ENCODE assay signal across 8 cellular contexts in genomic region chr16:566475-567361, GRCh38. TPM values are rescaled to one million over a fixed set of nuclear protein-coding genes. Genes with fewer than 3 reads are reported as not detected.
A peak's percentile ranks its signal among the peaks of the same experiment; 100 is the strongest.
DNase-seq lines count a peak whose midpoint lies in the region; ATAC-seq and TF ChIP-seq lines count a peak whose summit lies in the region.

TSS of gene NHLRC4 (plus strand) at chr16:567005. CDS start at chr16:568048, 1,043 bp downstream.

- no peaks in the 10 kb centered on the region for H3K9me2 ChIP-seq in Karpas-422 (replicated peaks; ENCODE audit: insufficient read depth, low read length)

- peak within 1 kb of the TSS; percentile 69 for H3K9ac ChIP-seq in Karpas-422 (ENCODE audit: low read length)

- H3K27ac ChIP-seq in Karpas-422 (ENCODE audit: low read length), result peak within 1 kb of the TSS; percentile 69

- no peaks in the 10 kb centered on the region for H4K20me1 ChIP-seq in Karpas-422 (ENCODE audit: insufficient read depth, low read depth, low read length)

- DNase-seq in activated gamma-delta T cell treated with Interleukin-2 at 50 U/mL for 16 hours, result peak; percentile 53
- no peak for DNase-seq in activated gamma-delta T cell (lab: John Stamatoyannopoulos, UW)
- DNase-seq in Karpas-422, result peak; percentile 92
- peak; percentile 21 for DNase-seq in effector CD4-positive, alpha-beta T cell
- peak; percentile 72 to 81 (median 73) for DNase-seq in mucosa of descending colon
- DNase-seq in ureter (ENCODE audit: low spot score), result peak; percentile 82

- TF ChIP-seq CTCF in WI38 (IDR thresholded peaks at IDR 0.05; ENCODE audit: low read depth, low read length) (no peak), mucosa of descending colon (IDR thresholded peaks at IDR 0.05) (no peak)

- peaks cover 17% of the 10 kb centered on the region for H3K79me2 ChIP-seq in Karpas-422 (ENCODE audit: low read length)

- H3K27me3 ChIP-seq in Karpas-422 (ENCODE audit: low read length), result no peaks in the 10 kb centered on the region

- intact Hi-C loops in mucosa of descending colon (cut with DNase I, micrococcal nuclease), result no loop called here

- peak; percentile 53 for ATAC-seq in mucosa of descending colon
- ATAC-seq in GM19328 (IDR thresholded peaks at IDR 0.05; ENCODE audit: unreplicated experiment), result no peak

- H3K4me1 ChIP-seq in Karpas-422 (ENCODE audit: low read length) (peaks cover 37% of the 10 kb centered on the region), mucosa of descending colon (ENCODE audit: low read depth) (peaks cover 33% of the 10 kb centered on the region)

- peak within 1 kb of the TSS; percentile 67 for H3K4me2 ChIP-seq in Karpas-422 (ENCODE audit: low read depth, low read length, poor library complexity, severe bottlenecking)

- H2AFZ ChIP-seq in Karpas-422 (ENCODE audit: low read length), result no peak within 1 kb of the TSS

- H3K36me3 ChIP-seq in Karpas-422 (ENCODE audit: insufficient read depth, low read length) (no peaks in the 10 kb centered on the region), mucosa of descending colon (ENCODE audit: low read depth) (no peaks in the 10 kb centered on the region)

- H3K9me3 ChIP-seq in Karpas-422 (ENCODE audit: low read length), result no peaks in the 10 kb centered on the region
- no peaks in the 10 kb centered on the region for H3K9me3 ChIP-seq in mucosa of descending colon

- H3K4me3 ChIP-seq in Karpas-422 (ENCODE audit: low read length), result peak within 1 kb of the TSS; percentile 64; the same call in 1 of the 2 replicates
- peak within 1 kb of the TSS; percentile 18; the same call in 1 of the 2 replicates for H3K4me3 ChIP-seq in WI38 (ENCODE audit: low read depth, low read length)
- no peak within 1 kb of the TSS for H3K4me3 ChIP-seq in mucosa of descending colon

RNA-seq across cellular contexts. Expression of gene NHLRC4, which starts in this region (rescaled TPM):
- total RNA-seq in Karpas-422 (2014; rRNA removed; shearing (Covaris generic); ENCODE audit: low replicate concordance), result 3.7 and 5.9 TPM in 2 replicates
- total RNA-seq in mucosa of descending colon, result under 1 TPM; 0.26 to 0.82 (median 0.36) TPM
- 0.36 TPM for total RNA-seq in ureter

Comparison
In these comparisons a context has a peak if more than half of its experiments do, and no peak if none do; other contexts are left out.
1. Peak in DNase-seq and ATAC-seq in mucosa of descending colon; RNA of the gene not detected or under 1 TPM.
2. Peak in DNase-seq in ureter; RNA of the gene not detected or under 1 TPM.